28 cellular contexts compared by ENCODE assay signal in genomic region chr1:30258876-30259275, GRCh38.
"Had no signal": no experiment of that assay in that cellular context is flagged by ENCODE, and none has a peak within 500 bp of the region (broad histone marks: within the 10 kb centered on the region; RNA-seq: fewer than 3 reads in every experiment).

No MANE protein-coding gene starts in this region.

- H3K4me3 ChIP-seq: adrenal gland, body of pancreas, coronary artery, gastrocnemius medialis, right lobe of liver, skin epidermis, transverse colon had no signal

- H3K36me3 ChIP-seq: adrenal gland, gastrocnemius medialis, neutrophil, right lobe of liver, transverse colon had no signal

- H3K4me1 ChIP-seq: adrenal gland, body of pancreas, gastrocnemius medialis, right lobe of liver, transverse colon had no signal

- DNase-seq: activated CD4-positive, alpha-beta T cell treated with anti-CD3 and anti-CD28 coated beads for 48 hours; activated CD4-positive, alpha-beta T cell treated with anti-CD3 and anti-CD28 coated beads, Interleukin-2, amount 50 U/mL, for 48 hours; activated CD8-positive, alpha-beta memory T cell treated with anti-CD3 and anti-CD28 coated beads for 24 hours; activated effector memory CD4-positive, alpha-beta T cell treated with Interleukin-2 at 50 U/mL for 16 hours; activated naive CD4-positive, alpha-beta T cell treated with anti-CD3 and anti-CD28 coated beads for 36 hours; activated naive CD8-positive, alpha-beta T cell treated with anti-CD3 and anti-CD28 coated beads for 36 hours; adrenal gland; aorta; body of pancreas; cerebellar nuclear complex; effector memory CD8-positive, alpha-beta T cell; erythroblast; gastrocnemius medialis; glutamatergic neuron; islet precursor cell; mammary epithelial cell; naive B cell; nephron progenitor cell; stimulated activated CD4-positive, alpha-beta T cell treated with anti-CD3 and anti-CD28 coated beads, Interleukin-4, amount 100 ng/mL, for 24 hours; stimulated activated CD8-positive, alpha-beta memory T cell treated with anti-CD3 and anti-CD28 coated beads, Interleukin-4, amount 100 ng/mL, for 48 hours; T-helper 1 cell; transverse colon had no signal

- H3K27me3 ChIP-seq: adrenal gland, body of pancreas, right lobe of liver had no signal

- ATAC-seq: activated CD4-positive, CD25-positive, alpha-beta regulatory T cell treated with anti-CD3 and anti-CD28 coated beads, Interleukin-2, amount 50 U/mL, for 24 hours; body of pancreas; effector memory CD8-positive, alpha-beta T cell; gastrocnemius medialis; right lobe of liver; stimulated activated memory B cell treated with anti-CD40 and anti-IgM and Interleukin-4, amounts not matched to agents 10 μg/mL and 1 μg/mL and 100 μg/mL, for 72 hours had no signal

- H3K27ac ChIP-seq: adrenal gland, body of pancreas, coronary artery, gastrocnemius medialis, neutrophil, right lobe of liver, skin epidermis, transverse colon had no signal

- H3K9me3 ChIP-seq: adrenal gland, body of pancreas, gastrocnemius medialis, neutrophil, right lobe of liver, transverse colon had no signal
